Comparison of ENCODE assay signal across 1 cellular context in the genomic region with DNA sequence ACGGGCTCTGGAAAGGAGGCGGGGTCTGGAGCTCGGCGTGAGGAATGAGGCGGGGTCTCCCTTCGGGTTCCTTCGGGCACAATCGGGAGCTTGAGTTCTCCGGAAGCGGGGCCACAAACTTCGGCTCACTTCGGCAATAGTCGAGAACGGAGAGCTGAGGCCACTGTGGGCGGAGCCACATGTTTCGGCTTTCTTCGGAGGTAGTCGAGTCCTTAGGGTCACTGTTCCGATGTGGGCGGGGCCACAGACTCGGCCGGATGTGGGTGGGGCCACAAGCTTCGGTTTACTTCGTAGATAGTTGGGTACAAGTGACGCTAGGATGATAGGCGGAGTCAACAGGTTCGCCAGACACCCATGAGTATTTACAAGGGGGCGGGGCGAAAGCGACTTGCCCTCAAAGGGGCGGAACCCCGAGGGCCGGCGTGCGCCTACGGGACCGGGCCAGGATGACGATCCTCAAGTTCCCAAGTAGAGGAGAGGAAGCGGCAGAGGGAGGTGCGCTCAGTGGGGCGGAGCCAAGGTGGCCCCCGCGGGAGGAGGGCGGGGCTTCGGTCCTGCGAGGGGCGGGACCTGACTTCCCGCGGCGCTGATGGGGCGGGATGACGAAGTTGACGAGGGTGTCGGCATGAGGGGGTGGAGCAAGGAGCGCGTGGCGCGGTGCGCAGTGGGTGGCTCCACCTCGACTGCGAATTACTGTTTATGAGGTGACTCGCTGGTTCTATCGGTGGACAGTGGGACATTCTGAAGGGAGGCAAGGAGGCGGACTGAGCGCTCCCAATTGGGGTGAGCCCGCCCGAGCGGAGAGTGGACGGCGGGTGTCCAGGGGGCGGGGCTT.
TF ChIP-seq lines count a peak whose summit lies in the region.

No MANE protein-coding gene starts in this region.

TF ChIP-seq in GM12878, 131 proteins besides CTCF, POLR2A, EP300 and RAD21 (continued from another document):
- TF ChIP-seq, protein P1, sequence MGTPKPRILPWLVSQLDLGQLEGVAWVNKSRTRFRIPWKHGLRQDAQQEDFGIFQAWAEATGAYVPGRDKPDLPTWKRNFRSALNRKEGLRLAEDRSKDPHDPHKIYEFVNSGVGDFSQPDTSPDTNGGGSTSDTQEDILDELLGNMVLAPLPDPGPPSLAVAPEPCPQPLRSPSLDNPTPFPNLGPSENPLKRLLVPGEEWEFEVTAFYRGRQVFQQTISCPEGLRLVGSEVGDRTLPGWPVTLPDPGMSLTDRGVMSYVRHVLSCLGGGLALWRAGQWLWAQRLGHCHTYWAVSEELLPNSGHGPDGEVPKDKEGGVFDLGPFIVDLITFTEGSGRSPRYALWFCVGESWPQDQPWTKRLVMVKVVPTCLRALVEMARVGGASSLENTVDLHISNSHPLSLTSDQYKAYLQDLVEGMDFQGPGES (IDR thresholded peaks at IDR 0.05), result no peak
- no peak for TF ChIP-seq JUND (IDR thresholded peaks at IDR 0.05; ENCODE audit: low read depth, low read length)
- TF ChIP-seq ZNF207 (IDR thresholded peaks at IDR 0.05; ENCODE audit: borderline replicate concordance), result peak; percentile 84; the same call in 1 of the 2 replicates
- no peak for TF ChIP-seq RBBP5 (conservative IDR thresholded peaks at IDR 0.05)
- TF ChIP-seq NBN (IDR thresholded peaks at IDR 0.05), result peak; percentile 88
- TF ChIP-seq RAD51 (IDR thresholded peaks at IDR 0.05), result no peak
- no peak for TF ChIP-seq SMAD5 (IDR thresholded peaks at IDR 0.05; ENCODE audit: low read depth)
